8 cellular contexts compared by ENCODE assay signal in genomic region chr3:113838631-113839209, GRCh38. TPM values are rescaled to one million over a fixed set of nuclear protein-coding genes. Genes with fewer than 3 reads are reported as not detected.
A peak's percentile ranks its signal among the peaks of the same experiment; 100 is the strongest.
DNase-seq lines count a peak whose midpoint lies in the region; ATAC-seq and TF ChIP-seq lines count a peak whose summit lies in the region.

TSS of gene GRAMD1C (plus strand) at chr3:113838788. CDS start at chr3:113838910, 122 bp downstream.

- H3K27me3 Mint-ChIP-seq in activated CD4-positive, alpha-beta T cell treated with anti-CD3 and anti-CD28 coated beads, Interleukin-2, amount 10 ng/mL, durations not matched to agents 24 days and 14 days = peaks cover 5% of the 10 kb centered on the region

- H3K27ac ChIP-seq in BLaER1 treated with 17β-estradiol and CSF1 and Interleukin-3, amounts not matched to agents 10 nM and 100 nM = peak within 1 kb of the TSS in 7 of 11 experiments; percentile 6 to 52 (median 47); a peak in 11 of 22 replicates
- H3K27ac ChIP-seq in left lung = peak within 1 kb of the TSS; percentile 33 to 39

- TF ChIP-seq CTCF in left lung (IDR thresholded peaks at IDR 0.05) = peak; percentile 78 to 84

- DNase-seq in NCI-H524 treated with DMSO at 0.1 percent for 48 hours (lab: John Stamatoyannopoulos, UW) = peak; percentile 92
- DNase-seq in activated CD4-positive, alpha-beta T cell treated with anti-CD3 and anti-CD28 coated beads, Interleukin-2, amount 10 ng/mL, durations not matched to agents 24 days and 14 days = peak; percentile 95
- DNase-seq in dedifferentiated amniotic fluid mesenchymal stem cell (ENCODE audit: extremely low spot score) = peak; percentile 86
- DNase-seq in left lung = peak; percentile 90 to 98
- DNase-seq in stimulated activated CD4-positive, alpha-beta T cell treated with anti-CD3 and anti-CD28 coated beads, Interleukin-2, amount 100 ng/mL, for 4 hours (ENCODE audit: low read depth) = peak; percentile 78

- H3K9me3 ChIP-seq in BLaER1 treated with 17β-estradiol and CSF1 and Interleukin-3, amounts not matched to agents 10 nM and 100 nM (replicated peaks in 1 of 11) = no peaks in the 10 kb centered on the region
- H3K9me3 ChIP-seq in left lung = no peaks in the 10 kb centered on the region

- H3K4me3 Mint-ChIP-seq in activated CD4-positive, alpha-beta T cell treated with anti-CD3 and anti-CD28 coated beads, Interleukin-2, amount 10 ng/mL, durations not matched to agents 24 days and 14 days = peak within 1 kb of the TSS; percentile 82

- H3K4me1 ChIP-seq in BLaER1 treated with 17β-estradiol and CSF1 and Interleukin-3, amounts not matched to agents 10 nM and 100 nM = peaks cover 5 to 13% (median 9%) of the 10 kb centered on the region in 10 experiments; a peak in 17 of 20 replicates
- H3K4me1 ChIP-seq in left lung = peaks cover 0 to 6% of the 10 kb centered on the region in 2 donors

- peaks cover 8% of the 10 kb centered on the region for H3K4me1 Mint-ChIP-seq in activated CD4-positive, alpha-beta T cell treated with anti-CD3 and anti-CD28 coated beads, Interleukin-2, amount 10 ng/mL, durations not matched to agents 24 days and 14 days

- peak within 1 kb of the TSS; percentile 58 to 79 (median 68) for H3K9ac ChIP-seq in BLaER1 treated with 17β-estradiol and CSF1 and Interleukin-3, amounts not matched to agents 10 nM and 100 nM

- peak; percentile 93 for ATAC-seq in GM19372 (IDR thresholded peaks at IDR 0.05; ENCODE audit: low read depth, unreplicated experiment)
- ATAC-seq in HG03520 (IDR thresholded peaks at IDR 0.05; ENCODE audit: unreplicated experiment) = peak; percentile 94
- ATAC-seq in left lung = peak; percentile 100

- H3K4me3 ChIP-seq in BLaER1 treated with 17β-estradiol and CSF1 and Interleukin-3, amounts not matched to agents 10 nM and 100 nM = peak within 1 kb of the TSS; percentile 59 to 76 (median 64)
- H3K4me3 ChIP-seq in left lung = peak within 1 kb of the TSS; percentile 42 to 53

- intact Hi-C loops in activated CD4-positive, alpha-beta T cell treated with anti-CD3 and anti-CD28 coated beads, Interleukin-2, amount 10 ng/mL, durations not matched to agents 24 days and 14 days (cut with micrococcal nuclease) = loop anchor here (1.0 to 2.0 kb wide), 4 partner anchors 75 to 218 kb away; partner anchors contain the start of genes CCDC191 and QTRT2
- intact Hi-C loops in left lung (cut with DNase I) = loop anchor here in 1 of 2 donors (10.0 kb wide), 1 partner anchor 104 kb away; no protein-coding TSS in a partner anchor

- H3K27ac Mint-ChIP-seq in activated CD4-positive, alpha-beta T cell treated with anti-CD3 and anti-CD28 coated beads, Interleukin-2, amount 10 ng/mL, durations not matched to agents 24 days and 14 days = peak within 1 kb of the TSS; percentile 47

- H3K9me3 Mint-ChIP-seq in activated CD4-positive, alpha-beta T cell treated with anti-CD3 and anti-CD28 coated beads, Interleukin-2, amount 10 ng/mL, durations not matched to agents 24 days and 14 days = no peaks in the 10 kb centered on the region

- peak within 1 kb of the TSS; percentile 71 to 94 (median 82) for H3K4me2 ChIP-seq in BLaER1 treated with 17β-estradiol and CSF1 and Interleukin-3, amounts not matched to agents 10 nM and 100 nM

- 0 out of 22 replicates have a peak, but pooled peaks cover 0 to 3% (median 0%) of the 10 kb centered on the region in 11 experiments for H3K27me3 ChIP-seq in BLaER1 treated with 17β-estradiol and CSF1 and Interleukin-3, amounts not matched to agents 10 nM and 100 nM
- H3K27me3 ChIP-seq in left lung = no peaks in the 10 kb centered on the region

- no peaks in the 10 kb centered on the region for H3K36me3 Mint-ChIP-seq in activated CD4-positive, alpha-beta T cell treated with anti-CD3 and anti-CD28 coated beads, Interleukin-2, amount 10 ng/mL, durations not matched to agents 24 days and 14 days (ENCODE audit: low read depth)

- H4K20me1 ChIP-seq in BLaER1 treated with 17β-estradiol and CSF1 and Interleukin-3, amounts not matched to agents 10 nM and 100 nM = no peaks in the 10 kb centered on the region

- H3K36me3 ChIP-seq in BLaER1 treated with 17β-estradiol and CSF1 and Interleukin-3, amounts not matched to agents 10 nM and 100 nM = no peaks in the 10 kb centered on the region
- H3K36me3 ChIP-seq in left lung = no peaks in the 10 kb centered on the region

RNA-seq across cellular contexts. Expression of gene GRAMD1C, which starts in this region (rescaled TPM):
- total RNA-seq in activated CD4-positive, alpha-beta T cell treated with anti-CD3 and anti-CD28 coated beads, Interleukin-2, amount 10 ng/mL, durations not matched to agents 24 days and 14 days = not detected in 2 replicates
- 1 to 10 TPM; 4.5 to 5.6 TPM for total RNA-seq in left lung

Comparison
In these comparisons a context has a peak if more than half of its experiments do, and no peak if none do; other contexts are left out.
1. Peak in every context shown above with its lines: DNase-seq, ATAC-seq, H3K4me3 ChIP-seq and H3K27ac ChIP-seq.
2. Peak in DNase-seq in activated CD4-positive, alpha-beta T cell treated with anti-CD3 and anti-CD28 coated beads, Interleukin-2, amount 10 ng/mL, durations not matched to agents 24 days and 14 days; RNA of the gene not detected or under 1 TPM.